Comparison of ENCODE assay signal across 8 cellular contexts in the genomic region with DNA sequence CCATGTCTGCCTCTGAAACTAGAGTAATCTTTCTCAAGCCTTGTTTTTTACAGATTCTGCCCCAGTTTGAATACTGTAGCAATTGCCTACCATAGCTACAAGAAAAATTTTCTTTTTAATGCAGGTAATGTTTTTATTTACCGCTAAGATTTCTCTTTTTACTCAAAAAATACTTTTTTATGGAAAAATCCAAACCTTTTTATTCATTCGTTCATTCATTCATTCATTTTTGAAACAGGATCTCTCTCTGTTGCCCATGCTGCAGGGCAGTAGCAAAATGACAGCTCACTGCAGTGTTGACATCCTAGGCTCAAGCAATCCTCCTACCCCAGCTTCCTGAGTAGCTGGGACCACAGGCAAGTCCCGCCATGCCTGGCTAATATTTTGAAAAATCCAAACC. TPM values are rescaled to one million over a fixed set of nuclear protein-coding genes. Genes with fewer than 3 reads are reported as not detected.
DNase-seq lines count a peak whose midpoint lies in the region; ATAC-seq and TF ChIP-seq lines count a peak whose summit lies in the region.

No MANE protein-coding gene starts in this region.

- TF ChIP-seq CTCF in OCI-LY3 (IDR thresholded peaks at IDR 0.05; ENCODE audit: low read depth, low read length) (no peak), esophagus muscularis mucosa (IDR thresholded peaks at IDR 0.05) (no peak), parathyroid adenoma (IDR thresholded peaks at IDR 0.05) (no peak), neural progenitor cell (IDR thresholded peaks at IDR 0.05) (no peak)

- no peak overlapping the region for H3K27ac Mint-ChIP-seq in neural progenitor cell

- no peak for TF ChIP-seq POLR2A in esophagus muscularis mucosa (IDR thresholded peaks at IDR 0.05; ENCODE audit: low read depth)

- no peak overlapping the region for H3K4me3 Mint-ChIP-seq in neural progenitor cell

- no peaks in the 10 kb centered on the region for H3K36me3 Mint-ChIP-seq in neural progenitor cell

- H3K9me3 Mint-ChIP-seq in neural progenitor cell = no peaks in the 10 kb centered on the region

- H4K20me1 ChIP-seq in OCI-LY3 (ENCODE audit: insufficient read depth, low read length) (no peaks in the 10 kb centered on the region), neural progenitor cell (ENCODE audit: low read depth) (peaks cover 55% of the 10 kb centered on the region)

- H3K4me3 ChIP-seq in OCI-LY3 (ENCODE audit: low read length) (peak overlapping the region; percentile 73), esophagus muscularis mucosa (peak overlapping the region; percentile 92 to 99 (median 98)), parathyroid adenoma (ENCODE audit: low read depth, low read length) (no peak overlapping the region), neural progenitor cell (no peak overlapping the region)

- H3K79me2 ChIP-seq in OCI-LY3 (ENCODE audit: low read length) = no peaks in the 10 kb centered on the region
- no peaks in the 10 kb centered on the region for H3K79me2 ChIP-seq in parathyroid adenoma
- no peaks in the 10 kb centered on the region for H3K79me2 ChIP-seq in neural progenitor cell (ENCODE audit: low read depth)

- no peak for ATAC-seq in GM18520 (IDR thresholded peaks at IDR 0.05; ENCODE audit: unreplicated experiment)
- no peak for ATAC-seq in GM19023 (IDR thresholded peaks at IDR 0.05; ENCODE audit: unreplicated experiment)

- peaks cover 20% of the 10 kb centered on the region for H3K4me1 Mint-ChIP-seq in neural progenitor cell

- peaks cover 60% of the 10 kb centered on the region for H3K27me3 Mint-ChIP-seq in neural progenitor cell (ENCODE audit: insufficient read depth, low read depth)

- H3K4me2 ChIP-seq in OCI-LY3 (ENCODE audit: low read length) (peak overlapping the region; percentile 63), parathyroid adenoma (ENCODE audit: low read length) (peak overlapping the region; percentile 53), neural progenitor cell (no peak overlapping the region)

- H3K9me3 ChIP-seq in ES-I3 (ENCODE audit: control insufficient read depth, insufficient read depth, low read length) = no peaks in the 10 kb centered on the region
- H3K9me3 ChIP-seq in OCI-LY3 (ENCODE audit: insufficient read depth, low read length) = no peaks in the 10 kb centered on the region
- no peaks in the 10 kb centered on the region for H3K9me3 ChIP-seq in esophagus muscularis mucosa
- H3K9me3 ChIP-seq in parathyroid adenoma (ENCODE audit: control insufficient read depth, low read length) = no peaks in the 10 kb centered on the region
- no peaks in the 10 kb centered on the region for H3K9me3 ChIP-seq in neural progenitor cell (ENCODE audit: low read depth)

- peaks cover 17% of the 10 kb centered on the region for H3F3A ChIP-seq in neural progenitor cell (ENCODE audit: low read depth)

- TF ChIP-seq EP300 in esophagus muscularis mucosa (IDR thresholded peaks at IDR 0.05) = no peak

- intact Hi-C loops in esophagus muscularis mucosa (cut with DNase I) = no loop called here

- no peaks in the 10 kb centered on the region for H3K36me3 ChIP-seq in ES-I3 (ENCODE audit: insufficient read depth, low read length)
- H3K36me3 ChIP-seq in OCI-LY3 (replicated peaks; ENCODE audit: low read depth, low read length) = no peaks in the 10 kb centered on the region
- H3K36me3 ChIP-seq in esophagus muscularis mucosa = no peaks in the 10 kb centered on the region
- H3K36me3 ChIP-seq in parathyroid adenoma (ENCODE audit: control insufficient read depth, insufficient read depth, low read length) = no peaks in the 10 kb centered on the region
- H3K36me3 ChIP-seq in neural progenitor cell = no peaks in the 10 kb centered on the region

- H2AFZ ChIP-seq in OCI-LY3 (ENCODE audit: low read depth, low read length) (no peak overlapping the region), parathyroid adenoma (peak overlapping the region; percentile 90), neural progenitor cell (replicated peaks) (no peak overlapping the region)

- no peak for DNase-seq in esophagus muscularis mucosa (ENCODE audit: extremely low spot score)
- DNase-seq in neural progenitor cell (ENCODE audit: low spot score) = no peak
- no peak for DNase-seq in T-helper 1 cell

- H3K9ac ChIP-seq in ES-I3 (ENCODE audit: low read depth, low read length) (peak overlapping the region; percentile 68; the same call in 1 of the 2 replicates), OCI-LY3 (ENCODE audit: low read length) (no peak overlapping the region), parathyroid adenoma (no peak overlapping the region), neural progenitor cell (no peak overlapping the region)

- H3K27me3 ChIP-seq in OCI-LY3 (ENCODE audit: low read depth, low read length) (peaks cover 41% of the 10 kb centered on the region), esophagus muscularis mucosa (no peaks in the 10 kb centered on the region), parathyroid adenoma (ENCODE audit: control insufficient read depth, insufficient read depth, low read length) (no peaks in the 10 kb centered on the region), neural progenitor cell (peaks cover 99% of the 10 kb centered on the region)

- H3K27ac ChIP-seq in OCI-LY3 (ENCODE audit: low read length) (no peak overlapping the region), esophagus muscularis mucosa (replicated peaks in 1 of 4) (peak overlapping the region; percentile 54 to 97 (median 96)), parathyroid adenoma (peak overlapping the region; percentile 76), neural progenitor cell (no peak overlapping the region)

- 78% methylated on average over 3 of the region's 3 CpGs for WGBS in esophagus muscularis mucosa

- H3K4me1 ChIP-seq in ES-I3 (ENCODE audit: insufficient read depth, low read length) (peaks cover 6% of the 10 kb centered on the region), OCI-LY3 (ENCODE audit: low read length) (peaks cover 20% of the 10 kb centered on the region), esophagus muscularis mucosa (peaks cover 24 to 55% (median 52%) of the 10 kb centered on the region in 4 donors), parathyroid adenoma (peaks cover 11% of the 10 kb centered on the region), neural progenitor cell (peaks cover 4% of the 10 kb centered on the region)

RNA-seq across cellular contexts. Expression of a gene that starts 2.7 kb away (rescaled TPM):
- total RNA-seq in esophagus muscularis mucosa (100 to 1,000 TPM in 2 of 4 donors, 10 to 100 TPM in 2; 36.1 to 122 (median 77.5) TPM), neural progenitor cell (ENCODE audit: low replicate concordance) (0.64 and 0.90 TPM in 2 replicates)

RNA-seq across cellular contexts. Expression of a gene that starts 59.3 kb away (rescaled TPM):
- 10 to 100 TPM; 47.2 to 66.2 (median 51.2) TPM for total RNA-seq in esophagus muscularis mucosa
- total RNA-seq in neural progenitor cell (ENCODE audit: low replicate concordance) = 32.3 and 40.6 TPM in 2 replicates

RNA-seq across cellular contexts. Expression of a gene that starts 59.3 kb away (rescaled TPM):
- total RNA-seq in esophagus muscularis mucosa = 10 to 100 TPM; 11.6 to 30.8 (median 28.0) TPM
- total RNA-seq in neural progenitor cell (ENCODE audit: low replicate concordance) = 13.6 and 16.5 TPM in 2 replicates

Comparison
In these comparisons a context has a peak if more than half of its experiments do, and no peak if none do; other contexts are left out.
1. H3K27ac ChIP-seq: peak in esophagus muscularis mucosa (4 of 4) and parathyroid adenoma (single experiment); none in OCI-LY3 (single experiment) and neural progenitor cell (single experiment).
2. H3K4me3 ChIP-seq: peak in OCI-LY3 (single experiment) and esophagus muscularis mucosa (4 of 4); none in parathyroid adenoma (single experiment) and neural progenitor cell (single experiment).
3. RNA of a gene that starts 2.7 kb away (total RNA-seq): 36.1 to 122 TPM in esophagus muscularis mucosa; 0.64 to 0.90 TPM in neural progenitor cell; every median in the first group is over 10 times any median in the second.